ENCODE assay signal across 8 cellular contexts in genomic region chr9:33290247-33290993, GRCh38. TPM values are rescaled to one million over a fixed set of nuclear protein-coding genes. Genes with fewer than 3 reads are reported as not detected.
DNase-seq lines count a peak whose midpoint lies in the region; ATAC-seq and TF ChIP-seq lines count a peak whose summit lies in the region.

NFX1 (plus strand) TSS chr9:33290516; CDS start chr9:33290573, 57 bp downstream.

- H3K27me3 ChIP-seq in liver (ENCODE audit: control insufficient read depth in 4 of 4, insufficient read depth in 4 of 4, low read length in 3 of 4), result no peaks in the 10 kb centered on the region

- peak; percentile 85 for ATAC-seq in GM19438 (IDR thresholded peaks at IDR 0.05; ENCODE audit: low read depth, unreplicated experiment)
- ATAC-seq in HG03575 (IDR thresholded peaks at IDR 0.05; ENCODE audit: extremely low read depth, insufficient number of reproducible peaks, low FRiP score, unreplicated experiment), result peak; percentile 58

- peak within 1 kb of the TSS; percentile 80 for H3K4me3 Mint-ChIP-seq in activated CD4-positive, alpha-beta memory T cell treated with anti-CD3 and anti-CD28 coated beads for 36 hours

- peaks cover 19 to 53% (median 39%) of the 10 kb centered on the region in 4 donors for H3K4me1 ChIP-seq in liver (ENCODE audit: control insufficient read depth in 4 of 4, insufficient read depth in 4 of 4, low read length in 3 of 4)

- H3K9ac ChIP-seq in liver (ENCODE audit: low read depth in 1 of 2, low read length in 2 of 2), result peak within 1 kb of the TSS; percentile 91 to 97

- peaks cover 54% of the 10 kb centered on the region for H3K4me1 Mint-ChIP-seq in activated CD4-positive, alpha-beta memory T cell treated with anti-CD3 and anti-CD28 coated beads for 36 hours (ENCODE audit: low read depth)

- WGBS in liver, result under 1% methylated on average over 60 of the region's 60 CpGs

- H3K27me3 Mint-ChIP-seq in activated CD4-positive, alpha-beta memory T cell treated with anti-CD3 and anti-CD28 coated beads for 36 hours, result no peaks in the 10 kb centered on the region

- TF ChIP-seq RAD21 in liver (IDR thresholded peaks at IDR 0.05), result peak in 1 of 2 donors; percentile 22

- TF ChIP-seq CTCF in liver (IDR thresholded peaks at IDR 0.05; ENCODE audit: low read depth, low read length, missing input control), result no peak

- peaks cover 29% of the 10 kb centered on the region for H3K36me3 Mint-ChIP-seq in activated CD4-positive, alpha-beta memory T cell treated with anti-CD3 and anti-CD28 coated beads for 36 hours

- no peaks in the 10 kb centered on the region for H3K9me3 ChIP-seq in liver (ENCODE audit: control insufficient read depth in 4 of 4, low read length in 3 of 4)

- DNase-seq in CD1c-positive myeloid dendritic cell (ENCODE audit: extremely low spot score) (peak; percentile 100), NCI-H82 treated with DMSO at 0.1 percent for 48 hours (lab: John Stamatoyannopoulos, UW; ENCODE audit: unreplicated experiment) (peak; percentile 82), dermis microvascular lymphatic vessel endothelial cell (ENCODE audit: low read depth in 2 of 2) (peak; percentile 97 to 99)
- peak; percentile 100 for DNase-seq in activated CD4-positive, alpha-beta memory T cell treated with anti-CD3 and anti-CD28 coated beads for 36 hours
- peak; percentile 98 for DNase-seq in stimulated activated CD4-positive, alpha-beta T cell treated with anti-CD3 and anti-CD28 coated beads, Interleukin-4, amount 100 ng/mL, for 24 hours

- intact Hi-C loops in activated CD4-positive, alpha-beta memory T cell treated with anti-CD3 and anti-CD28 coated beads for 36 hours (cut with micrococcal nuclease), result loop anchor here (1.0 to 2.0 kb wide), 9 partner anchors 16 to 265 kb away; partner anchors contain the start of genes BAG1, DNAJA1 and SMU1

- H3K36me3 ChIP-seq in liver (ENCODE audit: control insufficient read depth in 4 of 4, insufficient read depth in 3 of 4, low read depth in 1 of 4, low read length in 3 of 4), result peaks cover 0 to 11% (median 2%) of the 10 kb centered on the region in 4 donors

- H3K4me3 ChIP-seq in liver (ENCODE audit: low read depth in 1 of 3, low read length in 3 of 3), result peak within 1 kb of the TSS; percentile 55 to 92 (median 91)

- POLR2A ChIA-PET in activated CD4-positive, alpha-beta memory T cell treated with anti-CD3 and anti-CD28 coated beads for 36 hours (lab: Charles Lee), result interaction anchor here (0.6 to 2.4 kb wide), 12 partner anchors 14 to 265 kb away, joined by 3 to 23 read pairs (median 6); partner anchors contain the start of genes AQP3, BAG1, CHMP5 and DNAJA1

- peak within 1 kb of the TSS; percentile 99 to 100 for H3K27ac ChIP-seq in liver (ENCODE audit: low read depth in 1 of 2, low read length in 2 of 2)

- peak within 1 kb of the TSS; percentile 100 for H3K27ac Mint-ChIP-seq in activated CD4-positive, alpha-beta memory T cell treated with anti-CD3 and anti-CD28 coated beads for 36 hours

- CTCF ChIA-PET in activated CD4-positive, alpha-beta memory T cell treated with anti-CD3 and anti-CD28 coated beads for 36 hours (lab: Charles Lee), result interaction anchor here (0.7 to 1.5 kb wide), 11 partner anchors 14 to 183 kb away, joined by 3 to 10 read pairs (median 4); partner anchors contain the start of genes AQP3 and NOL6

- H3K9me3 Mint-ChIP-seq in activated CD4-positive, alpha-beta memory T cell treated with anti-CD3 and anti-CD28 coated beads for 36 hours, result no peaks in the 10 kb centered on the region

TF ChIP-seq in liver, 16 proteins besides CTCF, POLR2A, EP300 and RAD21:
- TF ChIP-seq TAF1 (conservative IDR thresholded peaks at IDR 0.05) (peak; percentile 75), HNF4G (IDR thresholded peaks at IDR 0.05) (no peak), EGR1 (IDR thresholded peaks at IDR 0.05; ENCODE audit: low read depth in 2 of 2) (no peak), REST (IDR thresholded peaks at IDR 0.05) (peak; percentile 72), ZBTB33 (IDR thresholded peaks at IDR 0.05) (peak; percentile 95), SP1 (IDR thresholded peaks at IDR 0.05) (peak; percentile 86), JUND (IDR thresholded peaks at IDR 0.05) (peak in 1 of 2 donors; percentile 57), YY1 (IDR thresholded peaks at IDR 0.05) (peak; percentile 94), ATF3 (IDR thresholded peaks at IDR 0.05) (peak; percentile 84), RXRA (IDR thresholded peaks at IDR 0.05) (peak; percentile 48 to 64), MAX (IDR thresholded peaks at IDR 0.05) (peak; percentile 95), FOXA2 (IDR thresholded peaks at IDR 0.05) (peak; percentile 63), HNF4A (conservative IDR thresholded peaks at IDR 0.05) (no peak), NR2F2 (IDR thresholded peaks at IDR 0.05) (peak; percentile 76), FOXA1 (IDR thresholded peaks at IDR 0.05) (peak; percentile 69), GABPA (IDR thresholded peaks at IDR 0.05 in 1 of 2, conservative IDR thresholded peaks at IDR 0.05 in 1 of 2) (peak; percentile 68 to 95)
TF ChIP-seq in liver: peak in this region for 13.

RNA-seq across cellular contexts. Expression of gene NFX1, which starts in this region (rescaled TPM):
- total RNA-seq in activated CD4-positive, alpha-beta memory T cell treated with anti-CD3 and anti-CD28 coated beads for 36 hours, result 10 to 100 TPM; 36.5 to 38.6 TPM
- total RNA-seq in dermis microvascular lymphatic vessel endothelial cell (8.6 and 11.1 TPM in 2 replicates), liver (10 to 100 TPM; 14.1 to 27.9 TPM)
- 10 to 100 TPM; 13.7 to 15.1 TPM for polyA plus RNA-seq in liver

Comparison
In these comparisons a context has a peak if more than half of its experiments do, and no peak if none do; other contexts are left out.
1. Peak in every context shown above with its lines: DNase-seq, ATAC-seq, H3K4me3 ChIP-seq and H3K27ac ChIP-seq.